In genomic region chr2:7513834-7514233, GRCh38 we compare ENCODE assay signal across 23 cellular contexts.
"Had no signal": no experiment of that assay in that cellular context is flagged by ENCODE, and none has a peak within 500 bp of the region (broad histone marks: within the 10 kb centered on the region; RNA-seq: fewer than 3 reads in every experiment).

No MANE protein-coding gene starts in this region.

- H3K9me3 Mint-ChIP-seq: natural killer cell treated with Interleukin-12 subunit alpha and Interleukin-12 subunit beta and Interleukin-15 and Interleukin-18, amount 100 ng/mL, for 72 hours had no signal

- H3K27me3 ChIP-seq: neutrophil, pancreas, right lobe of liver, suprapubic skin, vagina had no signal

- DNase-seq: dorsolateral prefrontal cortex; effector CD4-positive, alpha-beta T cell; foreskin fibroblast; gastrocnemius medialis; head of caudate nucleus; pancreas; retina; right lobe of liver; small intestine; stimulated activated CD4-positive, alpha-beta T cell treated with anti-CD3 and anti-CD28 coated beads, Interleukin-15, amount 100 ng/mL, for 24 hours; stimulated activated CD4-positive, alpha-beta T cell treated with anti-CD3 and anti-CD28 coated beads, Interleukin-2, amount 100 ng/mL, for 48 hours; stimulated activated naive CD4-positive, alpha-beta T cell; stimulated activated naive CD8-positive, alpha-beta T cell treated with anti-CD3 and anti-CD28 coated beads, Interleukin-15, amount 100 ng/mL, for 72 hours; trophoblast cell had no signal

- H3K36me3 Mint-ChIP-seq: memory B cell had no signal

- H3K9me3 ChIP-seq: gastrocnemius medialis, neutrophil, pancreas, right lobe of liver, suprapubic skin, vagina had no signal

- H3K27ac ChIP-seq: dorsolateral prefrontal cortex, epithelial cell of prostate, gastrocnemius medialis, neutrophil, pancreas, right lobe of liver, suprapubic skin, vagina had no signal

- H3K4me1 Mint-ChIP-seq: memory B cell, neural crest cell had no signal

- H3K4me1 ChIP-seq: gastrocnemius medialis, pancreas, right lobe of liver, suprapubic skin, vagina had no signal

- H3K4me3 Mint-ChIP-seq: memory B cell; natural killer cell treated with Interleukin-12 subunit alpha and Interleukin-12 subunit beta and Interleukin-15 and Interleukin-18, amount 100 ng/mL, for 72 hours; neural crest cell; stimulated activated naive CD8-positive, alpha-beta T cell treated with anti-CD3 and anti-CD28 coated beads, Interleukin-15, amount 100 ng/mL, for 72 hours had no signal

- H3K27me3 Mint-ChIP-seq: memory B cell; stimulated activated naive CD8-positive, alpha-beta T cell treated with anti-CD3 and anti-CD28 coated beads, Interleukin-15, amount 100 ng/mL, for 72 hours had no signal

- H3K27ac Mint-ChIP-seq: memory B cell; natural killer cell treated with Interleukin-12 subunit alpha and Interleukin-12 subunit beta and Interleukin-15 and Interleukin-18, amount 100 ng/mL, for 72 hours; stimulated activated naive CD8-positive, alpha-beta T cell treated with anti-CD3 and anti-CD28 coated beads, Interleukin-15, amount 100 ng/mL, for 72 hours had no signal

- H3K36me3 ChIP-seq: gastrocnemius medialis, neutrophil, pancreas, right lobe of liver, suprapubic skin, vagina had no signal

- ATAC-seq: esophagus mucosa; gastrocnemius medialis; natural killer cell treated with Interleukin-12 subunit alpha and Interleukin-12 subunit beta and Interleukin-15 and Interleukin-18, amount 100 ng/mL, for 72 hours; pancreas; right lobe of liver; stimulated activated naive CD8-positive, alpha-beta T cell treated with anti-CD3 and anti-CD28 coated beads, Interleukin-15, amount 100 ng/mL, for 72 hours had no signal

- H3K4me3 ChIP-seq: dorsolateral prefrontal cortex, gastrocnemius medialis, lung, pancreas, right lobe of liver, suprapubic skin, vagina had no signal
